In the genomic region with DNA sequence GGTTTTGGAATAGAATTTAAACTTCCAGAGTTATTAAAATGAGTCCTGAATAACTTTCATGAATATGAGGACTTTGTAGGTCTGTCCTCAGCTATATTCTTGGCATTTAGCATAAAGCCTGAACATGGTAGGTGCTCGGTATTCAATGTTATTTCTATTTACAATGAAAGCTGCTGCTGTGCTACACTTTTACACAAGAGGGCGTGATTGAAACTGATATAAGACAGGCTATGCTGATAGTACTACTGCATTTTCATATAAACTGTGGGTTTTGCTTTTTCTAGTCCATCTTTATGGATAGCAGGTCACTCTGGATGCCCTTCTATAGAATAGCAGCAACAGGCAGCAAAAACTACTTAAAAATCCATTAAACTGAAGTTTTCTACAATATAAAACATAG, we compare ENCODE assay signal across 7 cellular contexts. TPM values are rescaled to one million over a fixed set of nuclear protein-coding genes. Genes with fewer than 3 reads are reported as not detected.
DNase-seq lines count a peak whose midpoint lies in the region; ATAC-seq and TF ChIP-seq lines count a peak whose summit lies in the region.

No MANE protein-coding gene starts in this region.

- H3K23ac ChIP-seq in mesenchymal stem cell (ENCODE audit: low read length in 2 of 2), result no peak overlapping the region

- H4K91ac ChIP-seq in mesenchymal stem cell (ENCODE audit: low read length), result no peak overlapping the region

- H3K18ac ChIP-seq in mesenchymal stem cell (ENCODE audit: low read depth in 1 of 2, low read length in 2 of 2), result no peak overlapping the region

- H2AFZ ChIP-seq in mesenchymal stem cell (ENCODE audit: low read depth, low read length) (no peak overlapping the region), osteoblast (ENCODE audit: low read length) (no peak overlapping the region)

- H3K9me3 ChIP-seq in mesenchymal stem cell (ENCODE audit: control insufficient read depth, low read length) (no peaks in the 10 kb centered on the region), osteoblast (ENCODE audit: low read depth, low read length) (no peaks in the 10 kb centered on the region)

- H3K4me1 ChIP-seq in mesenchymal stem cell (ENCODE audit: control insufficient read depth, insufficient read depth, low read depth, low read length), result no peaks in the 10 kb centered on the region
- H3K4me1 ChIP-seq in osteoblast (ENCODE audit: insufficient read depth, low read length), result no peaks in the 10 kb centered on the region

- H2AK5ac ChIP-seq in mesenchymal stem cell (ENCODE audit: low read length, severe bottlenecking), result no peak overlapping the region

- no peak overlapping the region for H2BK120ac ChIP-seq in mesenchymal stem cell (ENCODE audit: low read depth, low read length)

- H3K4ac ChIP-seq in mesenchymal stem cell (ENCODE audit: low read depth in 1 of 2, low read length in 2 of 2), result no peak overlapping the region

- H4K20me1 ChIP-seq in osteoblast (ENCODE audit: insufficient read depth, low read length), result no peaks in the 10 kb centered on the region

- peak; percentile 84 for ATAC-seq in GM18498 (IDR thresholded peaks at IDR 0.05; ENCODE audit: unreplicated experiment)
- ATAC-seq in HG02610 (IDR thresholded peaks at IDR 0.05; ENCODE audit: unreplicated experiment), result peak; percentile 79
- no peak for ATAC-seq in GM18520 (IDR thresholded peaks at IDR 0.05; ENCODE audit: unreplicated experiment)

- POLR2A ChIA-PET in RWPE1 (lab: Yijun Ruan, JAX; ENCODE audit: low non-redundant PET), result no interaction called here

- no peak overlapping the region for H2BK15ac ChIP-seq in mesenchymal stem cell (ENCODE audit: low read depth, poor library complexity, severe bottlenecking)

- H3K79me2 ChIP-seq in osteoblast (ENCODE audit: insufficient read depth, low read length), result no peaks in the 10 kb centered on the region

- 100% methylated on average over 1 of the region's 2 CpGs for WGBS in mesenchymal stem cell

- H3K4me3 ChIP-seq in mesenchymal stem cell (ENCODE audit: insufficient read depth in 1 of 2, low read depth in 1 of 2, low read length in 2 of 2) (no peak overlapping the region), osteoblast (ENCODE audit: insufficient read depth, low read length) (no peak overlapping the region)

- peak; percentile 46 for TF ChIP-seq CTCF in RWPE1 (conservative IDR thresholded peaks at IDR 0.05; ENCODE audit: low read depth)
- no peak for TF ChIP-seq CTCF in osteoblast (IDR thresholded peaks at IDR 0.05; ENCODE audit: extremely low read depth, low read depth, low read length)

- no peaks in the 10 kb centered on the region for H3K27me3 ChIP-seq in mesenchymal stem cell (ENCODE audit: control insufficient read depth in 1 of 2, insufficient read depth in 1 of 2, low read length in 2 of 2)
- no peaks in the 10 kb centered on the region for H3K27me3 ChIP-seq in osteoblast (ENCODE audit: insufficient read depth, low read length)

- H3K79me1 ChIP-seq in mesenchymal stem cell (replicated peaks; ENCODE audit: low read length, poor library complexity, severe bottlenecking), result no peaks in the 10 kb centered on the region

- H3K36me3 ChIP-seq in mesenchymal stem cell (ENCODE audit: control insufficient read depth in 1 of 2, insufficient read depth in 2 of 2, low read depth in 1 of 2, low read length in 2 of 2), result no peaks in the 10 kb centered on the region
- H3K36me3 ChIP-seq in osteoblast (ENCODE audit: insufficient read depth, low read length), result no peaks in the 10 kb centered on the region

- no peak overlapping the region for H3K14ac ChIP-seq in mesenchymal stem cell (ENCODE audit: low read length in 2 of 2)

- DNase-seq in RWPE1 (ENCODE audit: low spot score) (no peak), mesenchymal stem cell (peak; percentile 27), osteoblast (ENCODE audit: insufficient read length, low spot score, missing footprints) (no peak)
- no peak for DNase-seq in activated effector memory CD4-positive, alpha-beta T cell treated with anti-CD3 and anti-CD28 coated beads, Interleukin-2, amount 50 U/mL, for 16 hours

- CTCF ChIA-PET in RWPE1 (lab: Yijun Ruan, JAX), result interaction anchor here (0.6 to 0.8 kb wide), 2 partner anchors 11 to 12 kb away, joined by 3 to 4 read pairs; partner anchors contain the start of gene GNPDA2

- no peak overlapping the region for H4K8ac ChIP-seq in mesenchymal stem cell (ENCODE audit: low read length)

- H3K9ac ChIP-seq in mesenchymal stem cell (ENCODE audit: low read length), result no peak overlapping the region

- H2BK5ac ChIP-seq in mesenchymal stem cell (ENCODE audit: low read depth, low read length, poor library complexity, severe bottlenecking), result no peak overlapping the region

- no peak overlapping the region for H3K27ac ChIP-seq in RWPE1
- no peak overlapping the region for H3K27ac ChIP-seq in mesenchymal stem cell (ENCODE audit: low read length, poor library complexity, severe bottlenecking)
- H3K27ac ChIP-seq in osteoblast (ENCODE audit: low read depth, low read length), result no peak overlapping the region

- H3K4me2 ChIP-seq in mesenchymal stem cell (ENCODE audit: low read length, poor library complexity, severe bottlenecking) (no peak overlapping the region), osteoblast (ENCODE audit: insufficient read depth, low read length) (no peak overlapping the region)

- no peak overlapping the region for H2BK12ac ChIP-seq in mesenchymal stem cell (ENCODE audit: low read length in 2 of 2)

RNA-seq across cellular contexts. Expression of gene GNPDA2, which starts 12.3 kb away (rescaled TPM):
- polyA plus RNA-seq in mesenchymal stem cell (2013, experiment 1 of 2), result 22.3 TPM
- 23.6 TPM for polyA plus RNA-seq in mesenchymal stem cell (2013, experiment 2 of 2)
- 25.3 and 29.5 TPM in 2 replicates for total RNA-seq in osteoblast
